Comparison of ENCODE assay signal across 9 cellular contexts in genomic region chr14:22520235-22520634, GRCh38.
DNase-seq lines count a peak whose midpoint lies in the region; ATAC-seq, FAIRE-seq and TF ChIP-seq lines count a peak whose summit lies in the region.
"Had no signal": no experiment of that assay in that cellular context is flagged by ENCODE, and none has a peak within 500 bp of the region (broad histone marks: within the 10 kb centered on the region; RNA-seq: fewer than 3 reads in every experiment).

No MANE protein-coding gene starts in this region.

- H3K27ac ChIP-seq in DOHH2 (ENCODE audit: low read depth, low read length) (peak overlapping the region; percentile 98), brain microvascular endothelial cell (peak overlapping the region; percentile 66), pancreas (no peak overlapping the region), esophagus muscularis mucosa (replicated peaks in 1 of 4) (no peak overlapping the region)

- no peaks in the 10 kb centered on the region for H4K20me1 ChIP-seq in DOHH2 (ENCODE audit: control insufficient read depth, insufficient read depth, low read depth, low read length)

- no peaks in the 10 kb centered on the region for H3K9me3 Mint-ChIP-seq in natural killer cell

- peak overlapping the region; percentile 70 for H3K4me2 ChIP-seq in DOHH2 (ENCODE audit: low read length)

- WGBS in pancreas, 2 donors, result 68 to 76% methylated on average over 4 of the region's 4 CpGs
- 59% methylated on average over 4 of the region's 4 CpGs for WGBS in esophagus muscularis mucosa

- no peaks in the 10 kb centered on the region for H3K36me3 Mint-ChIP-seq in natural killer cell

- H3K27ac Mint-ChIP-seq in natural killer cell, result peak overlapping the region; percentile 93 to 94

- peaks cover 79 to 88% of the 10 kb centered on the region in 2 donors for H3K4me1 Mint-ChIP-seq in natural killer cell

- DNase-seq in NCI-H524 (lab: John Stamatoyannopoulos, UW) (peak; percentile 74 to 85), brain microvascular endothelial cell (peak; percentile 57), natural killer cell (no peak), pancreas (no peak), NCI-H1436 (lab: John Stamatoyannopoulos, UW) (no peak), esophagus muscularis mucosa (ENCODE audit: extremely low spot score) (no peak)

- no peaks in the 10 kb centered on the region for H3K9me2 ChIP-seq in DOHH2 (replicated peaks; ENCODE audit: control insufficient read depth, low read length)

- intact Hi-C loops in natural killer cell (cut with micrococcal nuclease), result loop anchor here (5.0 kb wide), 1 partner anchor 33 kb away; no protein-coding TSS in a partner anchor
- intact Hi-C loops in pancreas (cut with DNase I), result no loop called here
- intact Hi-C loops in esophagus muscularis mucosa (cut with DNase I), result no loop called here

- H3F3A ChIP-seq in DOHH2 (ENCODE audit: control insufficient read depth, insufficient read depth), result peaks cover 61% of the 10 kb centered on the region

- H3K9me3 ChIP-seq in DOHH2 (ENCODE audit: control insufficient read depth, insufficient read depth, low read length) (no peaks in the 10 kb centered on the region), pancreas (no peaks in the 10 kb centered on the region), esophagus muscularis mucosa (no peaks in the 10 kb centered on the region)

- no peak for TF ChIP-seq CTCF in DOHH2 (IDR thresholded peaks at IDR 0.05; ENCODE audit: low read depth, low read length, poor library complexity, severe bottlenecking)
- TF ChIP-seq CTCF in brain microvascular endothelial cell (IDR thresholded peaks at IDR 0.05; ENCODE audit: low read depth, low read length, missing control alignments), result no peak
- no peak for TF ChIP-seq CTCF in natural killer cell (IDR thresholded peaks at IDR 0.05)
- no peak for TF ChIP-seq CTCF in pancreas (IDR thresholded peaks at IDR 0.05)
- no peak for TF ChIP-seq CTCF in esophagus muscularis mucosa (IDR thresholded peaks at IDR 0.05)

- TF ChIP-seq EP300 in esophagus muscularis mucosa (IDR thresholded peaks at IDR 0.05), result no peak

- no peak for FAIRE-seq in pancreas (lab: Jason Lieb, UNC)

- H3K27me3 ChIP-seq in DOHH2 (ENCODE audit: control insufficient read depth, low read length), result no peaks in the 10 kb centered on the region
- H3K27me3 ChIP-seq in brain microvascular endothelial cell (replicated peaks), result no peaks in the 10 kb centered on the region
- H3K27me3 ChIP-seq in pancreas, result no peaks in the 10 kb centered on the region
- H3K27me3 ChIP-seq in esophagus muscularis mucosa, result no peaks in the 10 kb centered on the region

- peak overlapping the region; percentile 14 for H3K4me3 Mint-ChIP-seq in natural killer cell

- peaks cover 67% of the 10 kb centered on the region for H3K79me2 ChIP-seq in DOHH2 (ENCODE audit: control insufficient read depth, low read length)

- H3K4me3 ChIP-seq in DOHH2 (ENCODE audit: low read length) (peak overlapping the region; percentile 57), brain microvascular endothelial cell (ENCODE audit: low read depth, low read length) (peak overlapping the region; percentile 30), pancreas (no peak overlapping the region), esophagus muscularis mucosa (no peak overlapping the region)
- H3K4me3 ChIP-seq: lung had no signal

- H3K36me3 ChIP-seq in DOHH2 (ENCODE audit: control insufficient read depth, low read length) (peaks cover 43% of the 10 kb centered on the region), brain microvascular endothelial cell (replicated peaks) (no peaks in the 10 kb centered on the region), pancreas (no peaks in the 10 kb centered on the region), esophagus muscularis mucosa (no peaks in the 10 kb centered on the region)

- TF ChIP-seq POLR2A in esophagus muscularis mucosa (IDR thresholded peaks at IDR 0.05; ENCODE audit: low read depth), result no peak

- no peaks in the 10 kb centered on the region for H3K27me3 Mint-ChIP-seq in natural killer cell (ENCODE audit: low read depth in 2 of 2)

- H3K4me1 ChIP-seq in DOHH2 (ENCODE audit: control insufficient read depth, low read length) (peaks cover 100% of the 10 kb centered on the region), pancreas (peaks cover 0 to 10% (median 0%) of the 10 kb centered on the region in 3 donors), esophagus muscularis mucosa (peaks cover 4 to 13% (median 11%) of the 10 kb centered on the region in 4 donors)

- ATAC-seq in natural killer cell (no peak), pancreas (no peak), HG03439 (IDR thresholded peaks at IDR 0.05; ENCODE audit: unreplicated experiment) (no peak)

- in situ Hi-C loops in brain microvascular endothelial cell (cut with HindIII; ENCODE audit: low pct_ligation_motif_present, low sequenced_read_pairs), result no loop called here

Comparison
In these comparisons a context has a peak if more than half of its experiments do, and no peak if none do; other contexts are left out.
1. H3K27ac ChIP-seq: peak in DOHH2 (single experiment) and brain microvascular endothelial cell (single experiment); none in pancreas (0 of 4) and esophagus muscularis mucosa (0 of 4).
2. H3K4me3 ChIP-seq: peak in DOHH2 (single experiment) and brain microvascular endothelial cell (single experiment); none in pancreas (0 of 4) and esophagus muscularis mucosa (0 of 4).
3. DNase-seq: peak in NCI-H524 (2 of 2) and brain microvascular endothelial cell (single experiment); none in natural killer cell (single experiment), pancreas (0 of 6), NCI-H1436 (single experiment) and esophagus muscularis mucosa (single experiment).